Comparison of ENCODE assay signal across 31 cellular contexts in genomic region chr2:123245156-123245555, GRCh38.
"Had no signal": no experiment of that assay in that cellular context is flagged by ENCODE, and none has a peak within 500 bp of the region (broad histone marks: within the 10 kb centered on the region; RNA-seq: fewer than 3 reads in every experiment).

No MANE protein-coding gene starts in this region.

- ATAC-seq: activated naive CD8-positive, alpha-beta T cell treated with anti-CD3 and anti-CD28 coated beads, Interleukin-2, amount 50 U/mL, for 24 hours; activated T-cell treated with anti-CD3 and anti-CD28 coated beads, Interleukin-2, amount 50 U/mL, for 4 hours; PC-3 had no signal

- H3K4me3 ChIP-seq: Peyer's patch, SJSA1 had no signal

- H3K27me3 ChIP-seq: Peyer's patch, SJSA1 had no signal

- H3K27ac ChIP-seq: Peyer's patch, SJSA1 had no signal

- H3K9ac ChIP-seq: SK-N-SH had no signal

- H3K9me3 ChIP-seq: Peyer's patch, SJSA1, SK-N-SH had no signal

- H3K4me2 ChIP-seq: SK-N-SH had no signal

- H3K4me1 ChIP-seq: Peyer's patch, SJSA1 had no signal

- H3K36me3 ChIP-seq: Peyer's patch, SJSA1 had no signal

- FAIRE-seq: bronchial epithelial cell had no signal

- DNase-seq: activated B cell treated with CpG ODN at 0.5 μM for 24 hours; activated CD4-positive, alpha-beta memory T cell treated with anti-CD3 and anti-CD28 coated beads for 36 hours; activated CD4-positive, alpha-beta T cell treated with anti-CD3 and anti-CD28 coated beads for 4 hours; activated CD4-positive, alpha-beta T cell treated with anti-CD3 and anti-CD28 coated beads, Interleukin-2, amount 50 U/mL, for 1 hour; activated CD4-positive, CD25-positive, alpha-beta regulatory T cell treated with anti-CD3 and anti-CD28 coated beads, Interleukin-2, amount 50 U/mL, for 72 hours; activated CD8-positive, alpha-beta memory T cell treated with anti-CD3 and anti-CD28 coated beads, Interleukin-2, amount 50 U/mL, for 4 hours; activated effector memory CD4-positive, alpha-beta T cell treated with Interleukin-2 at 50 U/mL for 16 hours; activated naive CD4-positive, alpha-beta T cell treated with anti-CD3 and anti-CD28 coated beads, Interleukin-2, amount 10 ng/mL, durations not matched to agents 7 days and 5 days; activated naive CD8-positive, alpha-beta T cell treated with anti-CD3 and anti-CD28 coated beads, Interleukin-2, amount 50 U/mL, for 24 hours; activated T-cell treated with anti-CD3 and anti-CD28 coated beads for 4 hours; activated T-cell treated with anti-CD3 and anti-CD28 coated beads, Interleukin-2, amount 50 U/mL, for 4 hours; anterior cingulate cortex; caudate nucleus; cerebellar nuclear complex; NCI-H1092 treated with DMSO at 0.1 percent for 48 hours; NCI-H1417; NCI-H146; NCI-H187; NCI-H2029 treated with DMSO at 0.1 percent for 48 hours; NCI-H2107; NCI-H2171; NCI-H510A; NCI-H69; NK-92 treated with Interleukin-12 subunit alpha and Interleukin-12 subunit beta, amount 100 ng/mL, for 24 hours; PC-3; Peyer's patch; RPMI8226; SHP77 treated with DMSO at 0.1 percent for 48 hours; SK-N-SH had no signal
